In genomic region chr4:144204431-144204830, GRCh38 we compare ENCODE assay signal across 18 cellular contexts.
DNase-seq lines count a peak whose midpoint lies in the region; ATAC-seq, FAIRE-seq and TF ChIP-seq lines count a peak whose summit lies in the region.
"Had no signal": no experiment of that assay in that cellular context is flagged by ENCODE, and none has a peak within 500 bp of the region (broad histone marks: within the 10 kb centered on the region; RNA-seq: fewer than 3 reads in every experiment).

No MANE protein-coding gene starts in this region.

- no peaks in the 10 kb centered on the region for H3K9me3 ChIP-seq in hepatocyte (ENCODE audit: low read depth)
- H3K9me3 ChIP-seq in trophoblast cell (ENCODE audit: insufficient read depth, low read depth, low read length), result no peaks in the 10 kb centered on the region

- no peak overlapping the region for H3K23ac ChIP-seq in trophoblast cell (ENCODE audit: low read length)

- H3K79me2 ChIP-seq in hepatocyte, result no peaks in the 10 kb centered on the region
- no peaks in the 10 kb centered on the region for H3K79me2 ChIP-seq in trophoblast cell (ENCODE audit: control insufficient read depth, insufficient read depth, low read length, poor library complexity)

- H3K4me3 ChIP-seq in hepatocyte (no peak overlapping the region), trophoblast cell (ENCODE audit: low read depth, low read length) (no peak overlapping the region)

- no peaks in the 10 kb centered on the region for H3K27me3 ChIP-seq in hepatocyte
- no peaks in the 10 kb centered on the region for H3K27me3 ChIP-seq in trophoblast cell (ENCODE audit: insufficient read depth, low read length)

- H3K4me2 ChIP-seq in hepatocyte, result no peak overlapping the region
- no peak overlapping the region for H3K4me2 ChIP-seq in trophoblast cell (ENCODE audit: low read length)

- H2BK120ac ChIP-seq in trophoblast cell (ENCODE audit: insufficient read depth, low read length, poor library complexity), result no peak overlapping the region

- H3K9ac ChIP-seq in trophoblast cell (ENCODE audit: low read length), result no peak overlapping the region

- H4K12ac ChIP-seq in trophoblast cell (ENCODE audit: low read depth, low read length), result no peak overlapping the region

- no peak overlapping the region for H3K14ac ChIP-seq in trophoblast cell (ENCODE audit: low read length)

- H3K4ac ChIP-seq in trophoblast cell (ENCODE audit: low read depth, low read length), result no peak overlapping the region

- no peak overlapping the region for H2BK5ac ChIP-seq in trophoblast cell (ENCODE audit: low read depth, low read length, poor library complexity)

- H3K36me3 ChIP-seq in hepatocyte (replicated peaks; ENCODE audit: insufficient read depth, low read depth) (no peaks in the 10 kb centered on the region), trophoblast cell (ENCODE audit: control insufficient read depth in 1 of 2, insufficient read depth in 2 of 2, low read length in 2 of 2) (no peaks in the 10 kb centered on the region)

- H3K9me2 ChIP-seq in hepatocyte (replicated peaks; ENCODE audit: insufficient read depth), result no peaks in the 10 kb centered on the region

- H3K79me1 ChIP-seq in trophoblast cell (ENCODE audit: low read length), result no peaks in the 10 kb centered on the region

- H4K91ac ChIP-seq in trophoblast cell (ENCODE audit: low read depth, low read length), result no peak overlapping the region

- no peak for ATAC-seq in HG03025 (IDR thresholded peaks at IDR 0.05; ENCODE audit: low FRiP score, unreplicated experiment)

- no peak overlapping the region for H2AK5ac ChIP-seq in trophoblast cell (ENCODE audit: low read length)

- H3K18ac ChIP-seq in trophoblast cell (ENCODE audit: low read length), result no peak overlapping the region

- no peak for TF ChIP-seq CTCF in hepatocyte (IDR thresholded peaks at IDR 0.05; ENCODE audit: poor library complexity)

- H4K8ac ChIP-seq in trophoblast cell (ENCODE audit: low read depth, low read length), result no peak overlapping the region

- no peak overlapping the region for H2AFZ ChIP-seq in hepatocyte
- H2AFZ ChIP-seq in trophoblast cell (ENCODE audit: insufficient read depth, low read length, poor library complexity), result no peak overlapping the region

- H3K4me1 ChIP-seq in hepatocyte (ENCODE audit: insufficient read depth) (no peaks in the 10 kb centered on the region), trophoblast cell (ENCODE audit: control insufficient read depth in 1 of 2, insufficient read depth in 2 of 2, low read length in 2 of 2) (no peaks in the 10 kb centered on the region)

- DNase-seq in caudate nucleus (lab: John Stamatoyannopoulos, UW) (no peak), hepatocyte (ENCODE audit: low spot score) (no peak), trophoblast cell (peak; percentile 1 to 3), HTR-8/SVneo (ENCODE audit: insufficient read length, low spot score) (no peak), NOMO-1 treated with dmso at 0.1 percent for 144 hours (lab: John Stamatoyannopoulos, UW; ENCODE audit: unreplicated experiment) (no peak)
- DNase-seq in activated CD4-positive, alpha-beta T cell treated with anti-CD3 and anti-CD28 coated beads, Interleukin-2, amount 50 U/mL, for 1 hour, result no peak
- DNase-seq: C1 segment of cervical spinal cord; Calu3; CD4-positive, alpha-beta memory T cell; COR-L47; DMS53; DMS79 treated with DMSO at 0.1 percent for 48 hours; GF-D8; H7; HCEC 1CT had no signal

- no peaks in the 10 kb centered on the region for H4K20me1 ChIP-seq in hepatocyte (ENCODE audit: insufficient read depth, poor library complexity, severe bottlenecking)

- no peak overlapping the region for H2BK12ac ChIP-seq in trophoblast cell (ENCODE audit: low read length)

- no peak for FAIRE-seq in HTR-8/SVneo (lab: Jason Lieb, UNC)
- FAIRE-seq: GM12891, H1 had no signal

- H3K27ac ChIP-seq in caudate nucleus (ENCODE audit: low read depth, low read length) (peak overlapping the region; percentile 47), hepatocyte (peak overlapping the region; percentile 11), trophoblast cell (ENCODE audit: low read depth, low read length) (no peak overlapping the region)

Comparison
In these comparisons a context has a peak if more than half of its experiments do, and no peak if none do; other contexts are left out.
1. DNase-seq: peak in trophoblast cell (2 of 2); none in caudate nucleus (0 of 61), hepatocyte (single experiment), activated CD4-positive, alpha-beta T cell treated with anti-CD3 and anti-CD28 coated beads, Interleukin-2, amount 50 U/mL, for 1 hour (single experiment), HTR-8/SVneo (single experiment) and NOMO-1 treated with dmso at 0.1 percent for 144 hours (single experiment).